6 cellular contexts compared by ENCODE assay signal in the genomic region with DNA sequence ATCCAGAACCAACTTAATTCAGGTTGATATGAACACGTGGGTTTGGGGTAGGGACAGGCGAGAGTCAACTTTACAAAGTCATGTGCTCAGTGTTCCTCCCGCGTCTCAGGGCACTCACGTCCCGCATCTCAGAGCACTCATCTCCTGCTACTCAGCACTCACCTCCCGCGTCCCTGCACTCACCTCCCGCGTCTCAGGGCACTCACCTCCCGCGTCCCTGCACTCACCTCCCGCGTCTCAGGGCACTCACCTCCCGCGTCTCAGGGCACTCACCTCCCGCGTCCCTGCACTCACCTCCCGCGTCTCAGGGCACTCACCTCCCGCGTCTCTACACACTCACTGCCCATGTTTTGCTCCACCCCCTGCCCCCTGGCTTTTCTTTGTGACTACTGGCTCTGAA. TPM values are rescaled to one million over a fixed set of nuclear protein-coding genes. Genes with fewer than 3 reads are reported as not detected.
"Had no signal": no experiment of that assay in that cellular context is flagged by ENCODE, and none has a peak within 500 bp of the region (broad histone marks: within the 10 kb centered on the region; RNA-seq: fewer than 3 reads in every experiment).

No MANE protein-coding gene starts in this region.

RNA-seq across cellular contexts. Expression of a gene that starts 33.7 kb away (rescaled TPM):
- total RNA-seq: K562, M059J, PC-3, Peyer's patch, Right ventricle myocardium superior, SJSA1 had no signal
